ENCODE assay signal across 1 cellular context in genomic region chrX:118802857-118803256, GRCh38.
TF ChIP-seq lines count a peak whose summit lies in the region.

No MANE protein-coding gene starts in this region.

TF ChIP-seq in SK-N-SH treated with all-trans-retinoic acid at 6 μM for 48 hours, 23 proteins besides CTCF, POLR2A, EP300 and RAD21 (continued from another document):
- TF ChIP-seq TSHZ2 (CRISPR knock-in tag; IDR thresholded peaks at IDR 0.05) (no peak), TCF4 (CRISPR knock-in tag; IDR thresholded peaks at IDR 0.05; ENCODE audit: borderline replicate concordance) (no peak), ZC3H10 (CRISPR knock-in tag; IDR thresholded peaks at IDR 0.05) (no peak), RARB (CRISPR knock-in tag; IDR thresholded peaks at IDR 0.05) (no peak), ESRRG (CRISPR knock-in tag; IDR thresholded peaks at IDR 0.05) (no peak)
